Comparison of ENCODE assay signal across 8 cellular contexts in genomic region chr1:244353572-244354091, GRCh38.
DNase-seq lines count a peak whose midpoint lies in the region; ATAC-seq, FAIRE-seq and TF ChIP-seq lines count a peak whose summit lies in the region.

No MANE protein-coding gene starts in this region.

- H3K27ac Mint-ChIP-seq in astrocyte (ENCODE audit: unreplicated experiment): peak overlapping the region; percentile 93

- H3K4me3 ChIP-seq in astrocyte (ENCODE audit: insufficient read depth, low read depth, low read length) (no peak overlapping the region), suprapubic skin (no peak overlapping the region)

- no peaks in the 10 kb centered on the region for H3K27me3 Mint-ChIP-seq in astrocyte (ENCODE audit: low read depth, unreplicated experiment)

- no peak for TF ChIP-seq EP300 in suprapubic skin (IDR thresholded peaks at IDR 0.05)

- peak overlapping the region; percentile 85 for H3K27ac ChIP-seq in astrocyte (ENCODE audit: low read depth, low read length)
- peak overlapping the region; percentile 75 for H3K27ac ChIP-seq in suprapubic skin

- no peaks in the 10 kb centered on the region for H3K79me2 ChIP-seq in astrocyte (ENCODE audit: insufficient read depth, low read length)

- H3K36me3 ChIP-seq in astrocyte (ENCODE audit: insufficient read depth, low read length): no peaks in the 10 kb centered on the region
- no peaks in the 10 kb centered on the region for H3K36me3 ChIP-seq in suprapubic skin

- H3K4me1 Mint-ChIP-seq in astrocyte (ENCODE audit: low read depth, unreplicated experiment): peaks cover 35% of the 10 kb centered on the region

- no peaks in the 10 kb centered on the region for H4K20me1 ChIP-seq in astrocyte (ENCODE audit: insufficient read depth, low read length)

- H3K27me3 ChIP-seq in astrocyte (ENCODE audit: insufficient read depth, low read length): no peaks in the 10 kb centered on the region
- no peaks in the 10 kb centered on the region for H3K27me3 ChIP-seq in suprapubic skin

- peak overlapping the region; percentile 62 for H3K9ac ChIP-seq in astrocyte (ENCODE audit: low read length)

- in situ Hi-C loops in KBM-7 (cut with MboI; ENCODE audit: low pct_unique_long_range_greater_than_20kb, low sequenced_read_pairs): no loop called here

- ATAC-seq in GM21423 (IDR thresholded peaks at IDR 0.05; ENCODE audit: unreplicated experiment): peak; percentile 75

- TF ChIP-seq CTCF in astrocyte (IDR thresholded peaks at IDR 0.05; ENCODE audit: insufficient read depth, low read depth, low read length) (no peak), suprapubic skin (IDR thresholded peaks at IDR 0.05) (no peak)

- H3K9me3 ChIP-seq in astrocyte (ENCODE audit: insufficient read depth, low read depth, low read length): no peaks in the 10 kb centered on the region
- no peaks in the 10 kb centered on the region for H3K9me3 ChIP-seq in suprapubic skin

- H2AFZ ChIP-seq in astrocyte (ENCODE audit: low read depth, low read length): peak overlapping the region; percentile 36

- H3K4me3 Mint-ChIP-seq in astrocyte (ENCODE audit: unreplicated experiment): peak overlapping the region; percentile 17

- H3K4me2 ChIP-seq in astrocyte (ENCODE audit: low read length): peak overlapping the region; percentile 68

- TF ChIP-seq POLR2A in suprapubic skin (IDR thresholded peaks at IDR 0.05): no peak

- WGBS in suprapubic skin: 8% methylated on average over 6 of the region's 6 CpGs

- no peaks in the 10 kb centered on the region for H3K36me3 Mint-ChIP-seq in astrocyte (ENCODE audit: low read depth, unreplicated experiment)

- H3K4me1 ChIP-seq in astrocyte (ENCODE audit: insufficient read depth, low read length) (peaks cover 35% of the 10 kb centered on the region), suprapubic skin (peaks cover 27% of the 10 kb centered on the region)

- peak; percentile 19 for DNase-seq in COLO668 (lab: John Stamatoyannopoulos, UW; ENCODE audit: unreplicated experiment)
- peak; percentile 66 for DNase-seq in KBM-7
- DNase-seq in astrocyte (ENCODE audit: low read depth): peak; percentile 93
- DNase-seq in iPS-NIHi7 (ENCODE audit: extremely low spot score): peak; percentile 83
- DNase-seq in suprapubic skin (ENCODE audit: low spot score in 2 of 2): peak; percentile 81 to 85
- no peak for DNase-seq in D341Med (ENCODE audit: low spot score)
- no peak for DNase-seq in effector CD4-positive, alpha-beta T cell

- H3K9me3 Mint-ChIP-seq in astrocyte (ENCODE audit: unreplicated experiment): no peaks in the 10 kb centered on the region

- peak; percentile 74 for FAIRE-seq in astrocyte (lab: Jason Lieb, UNC)

Comparison
In these comparisons a context has a peak if more than half of its experiments do, and no peak if none do; other contexts are left out.
1. DNase-seq: peak in COLO668 (single experiment), KBM-7 (single experiment), astrocyte (single experiment), iPS-NIHi7 (single experiment) and suprapubic skin (2 of 2); none in D341Med (single experiment) and effector CD4-positive, alpha-beta T cell (single experiment).